ENCODE assay signal across 8 cellular contexts in genomic region chr1:40665335-40666171, GRCh38. TPM values are rescaled to one million over a fixed set of nuclear protein-coding genes. Genes with fewer than 3 reads are reported as not detected.
DNase-seq lines count a peak whose midpoint lies in the region; ATAC-seq and TF ChIP-seq lines count a peak whose summit lies in the region.

Gene RIMS3, minus strand, starts transcription at chr1:40665682. Its CDS starts 23,757 bp downstream, at chr1:40641925.

- intact Hi-C loops in Right ventricle myocardium inferior (cut with DNase I) = loop anchor here (5.0 kb wide), 1 partner anchor 53 kb away; no protein-coding TSS in a partner anchor

- peaks cover 0 to 13% of the 10 kb centered on the region in 2 experiments for H3K4me1 ChIP-seq in trophoblast cell (ENCODE audit: control insufficient read depth in 1 of 2, insufficient read depth in 2 of 2, low read length in 2 of 2)
- peaks cover 0 to 41% (median 14%) of the 10 kb centered on the region in 4 donors for H3K4me1 ChIP-seq in tibial nerve

- H3K27ac ChIP-seq in SK-N-MC (no peak within 1 kb of the TSS), trophoblast cell (ENCODE audit: low read depth, low read length) (no peak within 1 kb of the TSS), tibial nerve (peak within 1 kb of the TSS in 3 of 4 donors; percentile 22 to 72 (median 50))

- H3K79me1 ChIP-seq in trophoblast cell (ENCODE audit: low read length) = no peaks in the 10 kb centered on the region

- H3K9ac ChIP-seq in SK-N-MC (ENCODE audit: insufficient read length) = peak within 1 kb of the TSS; percentile 55
- H3K9ac ChIP-seq in trophoblast cell (ENCODE audit: low read length) = no peak within 1 kb of the TSS

- H3K23ac ChIP-seq in trophoblast cell (ENCODE audit: low read length) = no peak within 1 kb of the TSS

- no peak within 1 kb of the TSS for H4K91ac ChIP-seq in trophoblast cell (ENCODE audit: low read depth, low read length)

- H3K27me3 ChIP-seq in trophoblast cell (ENCODE audit: insufficient read depth, low read length) (no peaks in the 10 kb centered on the region), tibial nerve (no peaks in the 10 kb centered on the region)

- TF ChIP-seq EP300 in tibial nerve (IDR thresholded peaks at IDR 0.05) = no peak

- H3K18ac ChIP-seq in trophoblast cell (ENCODE audit: low read length) = no peak within 1 kb of the TSS

- no CpG with 5 or more reads among the region's 59 CpGs for WGBS in trophoblast cell (ENCODE audit: extremely low coverage, insufficient coverage, insufficient read length)
- 1 to 4% methylated on average over 12 to 51 of the region's 59 CpGs for WGBS in tibial nerve, 2 donors

- H3K27ac Mint-ChIP-seq in activated naive CD4-positive, alpha-beta T cell treated with anti-CD3 and anti-CD28 coated beads, Interleukin-2, amount 10 ng/mL, durations not matched to agents 7 days and 5 days = peak within 1 kb of the TSS; percentile 84

- H3K9me3 Mint-ChIP-seq in activated naive CD4-positive, alpha-beta T cell treated with anti-CD3 and anti-CD28 coated beads, Interleukin-2, amount 10 ng/mL, durations not matched to agents 7 days and 5 days = no peaks in the 10 kb centered on the region

- DNase-seq in DMS153 treated with DMSO at 0.1 percent for 48 hours (lab: John Stamatoyannopoulos, UW; ENCODE audit: unreplicated experiment) = peak; percentile 96
- DNase-seq in LHCN-M2 (ENCODE audit: low read depth) = peak; percentile 32
- DNase-seq in SK-N-MC (ENCODE audit: low read depth, low spot score) = no peak
- peak; percentile 86 for DNase-seq in activated naive CD4-positive, alpha-beta T cell treated with anti-CD3 and anti-CD28 coated beads, Interleukin-2, amount 10 ng/mL, durations not matched to agents 7 days and 5 days
- peak; percentile 90 for DNase-seq in Right ventricle myocardium inferior (ENCODE audit: missing footprints)
- peak; percentile 41 to 66 for DNase-seq in trophoblast cell
- peak; percentile 41 to 72 for DNase-seq in tibial nerve (ENCODE audit: low spot score in 2 of 2)

- no peak within 1 kb of the TSS for H2BK120ac ChIP-seq in trophoblast cell (ENCODE audit: insufficient read depth, low read length, poor library complexity)

- H2BK12ac ChIP-seq in trophoblast cell (ENCODE audit: low read length) = no peak within 1 kb of the TSS

- peak within 1 kb of the TSS; percentile 12 for H2AFZ ChIP-seq in trophoblast cell (ENCODE audit: insufficient read depth, low read length, poor library complexity)

- no peak within 1 kb of the TSS for H2AK5ac ChIP-seq in trophoblast cell (ENCODE audit: low read length)

- H3K36me3 ChIP-seq in SK-N-MC (ENCODE audit: insufficient read depth, low read length) (no peaks in the 10 kb centered on the region), trophoblast cell (ENCODE audit: control insufficient read depth in 1 of 2, insufficient read depth in 2 of 2, low read length in 2 of 2) (no peaks in the 10 kb centered on the region), tibial nerve (no peaks in the 10 kb centered on the region)

- peak within 1 kb of the TSS; percentile 83 for H3K4me3 Mint-ChIP-seq in activated naive CD4-positive, alpha-beta T cell treated with anti-CD3 and anti-CD28 coated beads, Interleukin-2, amount 10 ng/mL, durations not matched to agents 7 days and 5 days

- H3K4me2 ChIP-seq in trophoblast cell (ENCODE audit: low read length) = peak within 1 kb of the TSS; percentile 80

- TF ChIP-seq POLR2A in tibial nerve (IDR thresholded peaks at IDR 0.05) = peak in 1 of 2 donors; percentile 19

- peaks cover 28% of the 10 kb centered on the region for H3K27me3 Mint-ChIP-seq in activated naive CD4-positive, alpha-beta T cell treated with anti-CD3 and anti-CD28 coated beads, Interleukin-2, amount 10 ng/mL, durations not matched to agents 7 days and 5 days

- CTCF ChIA-PET in activated naive CD4-positive, alpha-beta T cell treated with anti-CD3 and anti-CD28 coated beads, Interleukin-2, amount 10 ng/mL, durations not matched to agents 7 days and 5 days (lab: Charles Lee) = interaction anchor here (0.7 to 1.3 kb wide), 3 partner anchors 40 to 284 kb away, joined by 3 to 4 read pairs (median 3); no protein-coding TSS in a partner anchor

- H3K14ac ChIP-seq in trophoblast cell (ENCODE audit: low read length) = no peak within 1 kb of the TSS

- no peak within 1 kb of the TSS for H4K8ac ChIP-seq in trophoblast cell (ENCODE audit: low read depth, low read length)

- H3K36me3 Mint-ChIP-seq in activated naive CD4-positive, alpha-beta T cell treated with anti-CD3 and anti-CD28 coated beads, Interleukin-2, amount 10 ng/mL, durations not matched to agents 7 days and 5 days = no peaks in the 10 kb centered on the region

- peaks cover 21% of the 10 kb centered on the region for H3K4me1 Mint-ChIP-seq in activated naive CD4-positive, alpha-beta T cell treated with anti-CD3 and anti-CD28 coated beads, Interleukin-2, amount 10 ng/mL, durations not matched to agents 7 days and 5 days

- H3K4me3 ChIP-seq in SK-N-MC = peak within 1 kb of the TSS; percentile 92
- H3K4me3 ChIP-seq in trophoblast cell (ENCODE audit: low read depth, low read length) = peak within 1 kb of the TSS; percentile 84
- H3K4me3 ChIP-seq in tibial nerve = peak within 1 kb of the TSS; percentile 39 to 80 (median 58)

- H3K79me2 ChIP-seq in trophoblast cell (ENCODE audit: control insufficient read depth, insufficient read depth, low read length, poor library complexity) = no peaks in the 10 kb centered on the region

- no peak within 1 kb of the TSS for H3K4ac ChIP-seq in trophoblast cell (ENCODE audit: low read depth, low read length)

- no peak within 1 kb of the TSS for H2BK5ac ChIP-seq in trophoblast cell (ENCODE audit: low read depth, low read length, poor library complexity)

- H3K9me3 ChIP-seq in SK-N-MC (ENCODE audit: low read depth, low read length) = no peaks in the 10 kb centered on the region
- peaks cover 3% of the 10 kb centered on the region for H3K9me3 ChIP-seq in trophoblast cell (ENCODE audit: insufficient read depth, low read depth, low read length)
- H3K9me3 ChIP-seq in tibial nerve = no peaks in the 10 kb centered on the region

- H4K12ac ChIP-seq in trophoblast cell (ENCODE audit: low read depth, low read length) = no peak within 1 kb of the TSS

- ATAC-seq in GM21737 (IDR thresholded peaks at IDR 0.05; ENCODE audit: unreplicated experiment) (peak; percentile 69), Right ventricle myocardium inferior (peak; percentile 91)

- no peak for TF ChIP-seq CTCF in tibial nerve (IDR thresholded peaks at IDR 0.05)

RNA-seq across cellular contexts. Expression of gene RIMS3, which starts in this region (rescaled TPM):
- total RNA-seq in LHCN-M2 (2014; rRNA removed) (0.11 and 0.19 TPM in 2 replicates), Right ventricle myocardium inferior (1.6 TPM), tibial nerve (1 to 10 TPM; 2.1 to 6.9 (median 4.0) TPM)
- 0.10 TPM for polyA plus RNA-seq in LHCN-M2 (2012)
- 1.0 and 1.1 TPM in 2 replicates for polyA plus RNA-seq in trophoblast cell (2013)

Comparison
In these comparisons a context has a peak if more than half of its experiments do, and no peak if none do; other contexts are left out.
1. Peak in DNase-seq in LHCN-M2; RNA of the gene not detected or under 1 TPM.
2. H3K27ac ChIP-seq: peak in tibial nerve (3 of 4); none in SK-N-MC (single experiment) and trophoblast cell (single experiment).
3. Peak in every context shown above with its lines, with median percentiles within 50 percentile points of each other: H3K4me3 ChIP-seq.